Comparison of ENCODE assay signal across 1 cellular context in the genomic region with DNA sequence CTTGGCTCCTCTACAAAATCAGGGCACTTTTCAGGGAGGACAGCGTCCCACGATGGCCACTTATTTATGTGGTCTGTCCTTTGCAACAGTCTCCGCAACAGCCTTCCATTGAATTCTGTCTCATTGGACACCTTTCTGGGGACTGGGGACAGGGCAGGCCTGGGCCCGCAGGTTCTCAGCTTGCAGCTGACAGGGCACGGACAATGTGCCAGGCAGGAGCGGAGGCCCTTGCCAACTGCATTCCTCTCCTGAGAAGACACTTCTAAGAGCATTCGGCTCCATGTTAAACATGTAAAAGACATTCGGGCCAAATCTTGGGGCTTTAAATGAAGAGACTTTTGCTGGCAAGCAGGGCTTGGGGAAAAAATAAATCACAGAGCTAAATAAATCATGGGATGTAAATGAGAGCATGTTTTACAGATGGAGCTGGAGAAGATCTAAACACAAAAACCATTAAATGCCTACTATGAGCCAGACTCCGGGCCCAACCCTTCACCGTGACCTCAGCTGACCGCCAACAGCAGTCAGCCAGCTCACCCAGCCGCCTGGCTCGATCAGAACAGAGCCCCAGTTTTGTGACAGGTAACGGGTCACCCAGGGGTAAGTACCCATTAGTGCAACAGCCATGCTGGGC.
TF ChIP-seq lines count a peak whose summit lies in the region.

No MANE protein-coding gene starts in this region.

TF ChIP-seq in GM23338, 12 proteins besides CTCF, POLR2A, EP300 and RAD21 (continued from another document):
- TF ChIP-seq, protein P1, sequence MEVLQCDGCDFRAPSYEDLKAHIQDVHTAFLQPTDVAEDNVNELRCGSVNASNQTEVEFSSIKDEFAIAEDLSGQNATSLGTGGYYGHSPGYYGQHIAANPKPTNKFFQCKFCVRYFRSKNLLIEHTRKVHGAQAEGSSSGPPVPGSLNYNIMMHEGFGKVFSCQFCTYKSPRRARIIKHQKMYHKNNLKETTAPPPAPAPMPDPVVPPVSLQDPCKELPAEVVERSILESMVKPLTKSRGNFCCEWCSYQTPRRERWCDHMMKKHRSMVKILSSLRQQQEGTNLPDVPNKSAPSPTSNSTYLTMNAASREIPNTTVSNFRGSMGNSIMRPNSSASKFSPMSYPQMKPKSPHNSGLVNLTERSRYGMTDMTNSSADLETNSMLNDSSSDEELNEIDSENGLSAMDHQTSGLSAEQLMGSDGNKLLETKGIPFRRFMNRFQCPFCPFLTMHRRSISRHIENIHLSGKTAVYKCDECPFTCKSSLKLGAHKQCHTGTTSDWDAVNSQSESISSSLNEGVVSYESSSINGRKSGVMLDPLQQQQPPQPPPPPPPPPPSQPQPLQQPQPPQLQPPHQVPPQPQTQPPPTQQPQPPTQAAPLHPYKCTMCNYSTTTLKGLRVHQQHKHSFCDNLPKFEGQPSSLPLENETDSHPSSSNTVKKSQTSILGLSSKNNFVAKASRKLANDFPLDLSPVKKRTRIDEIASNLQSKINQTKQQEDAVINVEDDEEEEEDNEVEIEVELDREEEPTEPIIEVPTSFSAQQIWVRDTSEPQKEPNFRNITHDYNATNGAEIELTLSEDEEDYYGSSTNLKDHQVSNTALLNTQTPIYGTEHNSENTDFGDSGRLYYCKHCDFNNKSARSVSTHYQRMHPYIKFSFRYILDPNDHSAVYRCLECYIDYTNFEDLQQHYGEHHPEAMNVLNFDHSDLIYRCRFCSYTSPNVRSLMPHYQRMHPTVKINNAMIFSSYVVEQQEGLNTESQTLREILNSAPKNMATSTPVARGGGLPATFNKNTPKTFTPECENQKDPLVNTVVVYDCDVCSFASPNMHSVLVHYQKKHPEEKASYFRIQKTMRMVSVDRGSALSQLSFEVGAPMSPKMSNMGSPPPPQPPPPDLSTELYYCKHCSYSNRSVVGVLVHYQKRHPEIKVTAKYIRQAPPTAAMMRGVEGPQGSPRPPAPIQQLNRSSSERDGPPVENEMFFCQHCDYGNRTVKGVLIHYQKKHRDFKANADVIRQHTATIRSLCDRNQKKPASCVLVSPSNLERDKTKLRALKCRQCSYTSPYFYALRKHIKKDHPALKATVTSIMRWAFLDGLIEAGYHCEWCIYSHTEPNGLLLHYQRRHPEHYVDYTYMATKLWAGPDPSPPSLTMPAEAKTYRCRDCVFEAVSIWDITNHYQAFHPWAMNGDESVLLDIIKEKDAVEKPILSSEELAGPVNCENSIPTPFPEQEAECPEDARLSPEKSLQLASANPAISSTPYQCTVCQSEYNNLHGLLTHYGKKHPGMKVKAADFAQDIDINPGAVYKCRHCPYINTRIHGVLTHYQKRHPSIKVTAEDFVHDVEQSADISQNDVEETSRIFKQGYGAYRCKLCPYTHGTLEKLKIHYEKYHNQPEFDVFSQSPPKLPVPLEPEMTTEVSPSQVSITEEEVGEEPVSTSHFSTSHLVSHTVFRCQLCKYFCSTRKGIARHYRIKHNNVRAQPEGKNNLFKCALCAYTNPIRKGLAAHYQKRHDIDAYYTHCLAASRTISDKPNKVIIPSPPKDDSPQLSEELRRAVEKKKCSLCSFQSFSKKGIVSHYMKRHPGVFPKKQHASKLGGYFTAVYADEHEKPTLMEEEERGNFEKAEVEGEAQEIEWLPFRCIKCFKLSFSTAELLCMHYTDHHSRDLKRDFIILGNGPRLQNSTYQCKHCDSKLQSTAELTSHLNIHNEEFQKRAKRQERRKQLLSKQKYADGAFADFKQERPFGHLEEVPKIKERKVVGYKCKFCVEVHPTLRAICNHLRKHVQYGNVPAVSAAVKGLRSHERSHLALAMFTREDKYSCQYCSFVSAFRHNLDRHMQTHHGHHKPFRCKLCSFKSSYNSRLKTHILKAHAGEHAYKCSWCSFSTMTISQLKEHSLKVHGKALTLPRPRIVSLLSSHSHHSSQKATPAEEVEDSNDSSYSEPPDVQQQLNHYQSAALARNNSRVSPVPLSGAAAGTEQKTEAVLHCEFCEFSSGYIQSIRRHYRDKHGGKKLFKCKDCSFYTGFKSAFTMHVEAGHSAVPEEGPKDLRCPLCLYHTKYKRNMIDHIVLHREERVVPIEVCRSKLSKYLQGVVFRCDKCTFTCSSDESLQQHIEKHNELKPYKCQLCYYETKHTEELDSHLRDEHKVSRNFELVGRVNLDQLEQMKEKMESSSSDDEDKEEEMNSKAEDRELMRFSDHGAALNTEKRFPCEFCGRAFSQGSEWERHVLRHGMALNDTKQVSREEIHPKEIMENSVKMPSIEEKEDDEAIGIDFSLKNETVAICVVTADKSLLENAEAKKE (CRISPR knock-in tag; IDR thresholded peaks at IDR 0.05) = no peak
- TF ChIP-seq, protein P2, sequence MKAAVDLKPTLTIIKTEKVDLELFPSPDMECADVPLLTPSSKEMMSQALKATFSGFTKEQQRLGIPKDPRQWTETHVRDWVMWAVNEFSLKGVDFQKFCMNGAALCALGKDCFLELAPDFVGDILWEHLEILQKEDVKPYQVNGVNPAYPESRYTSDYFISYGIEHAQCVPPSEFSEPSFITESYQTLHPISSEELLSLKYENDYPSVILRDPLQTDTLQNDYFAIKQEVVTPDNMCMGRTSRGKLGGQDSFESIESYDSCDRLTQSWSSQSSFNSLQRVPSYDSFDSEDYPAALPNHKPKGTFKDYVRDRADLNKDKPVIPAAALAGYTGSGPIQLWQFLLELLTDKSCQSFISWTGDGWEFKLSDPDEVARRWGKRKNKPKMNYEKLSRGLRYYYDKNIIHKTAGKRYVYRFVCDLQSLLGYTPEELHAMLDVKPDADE (IDR thresholded peaks at IDR 0.05) = no peak
- TF ChIP-seq, protein P3, sequence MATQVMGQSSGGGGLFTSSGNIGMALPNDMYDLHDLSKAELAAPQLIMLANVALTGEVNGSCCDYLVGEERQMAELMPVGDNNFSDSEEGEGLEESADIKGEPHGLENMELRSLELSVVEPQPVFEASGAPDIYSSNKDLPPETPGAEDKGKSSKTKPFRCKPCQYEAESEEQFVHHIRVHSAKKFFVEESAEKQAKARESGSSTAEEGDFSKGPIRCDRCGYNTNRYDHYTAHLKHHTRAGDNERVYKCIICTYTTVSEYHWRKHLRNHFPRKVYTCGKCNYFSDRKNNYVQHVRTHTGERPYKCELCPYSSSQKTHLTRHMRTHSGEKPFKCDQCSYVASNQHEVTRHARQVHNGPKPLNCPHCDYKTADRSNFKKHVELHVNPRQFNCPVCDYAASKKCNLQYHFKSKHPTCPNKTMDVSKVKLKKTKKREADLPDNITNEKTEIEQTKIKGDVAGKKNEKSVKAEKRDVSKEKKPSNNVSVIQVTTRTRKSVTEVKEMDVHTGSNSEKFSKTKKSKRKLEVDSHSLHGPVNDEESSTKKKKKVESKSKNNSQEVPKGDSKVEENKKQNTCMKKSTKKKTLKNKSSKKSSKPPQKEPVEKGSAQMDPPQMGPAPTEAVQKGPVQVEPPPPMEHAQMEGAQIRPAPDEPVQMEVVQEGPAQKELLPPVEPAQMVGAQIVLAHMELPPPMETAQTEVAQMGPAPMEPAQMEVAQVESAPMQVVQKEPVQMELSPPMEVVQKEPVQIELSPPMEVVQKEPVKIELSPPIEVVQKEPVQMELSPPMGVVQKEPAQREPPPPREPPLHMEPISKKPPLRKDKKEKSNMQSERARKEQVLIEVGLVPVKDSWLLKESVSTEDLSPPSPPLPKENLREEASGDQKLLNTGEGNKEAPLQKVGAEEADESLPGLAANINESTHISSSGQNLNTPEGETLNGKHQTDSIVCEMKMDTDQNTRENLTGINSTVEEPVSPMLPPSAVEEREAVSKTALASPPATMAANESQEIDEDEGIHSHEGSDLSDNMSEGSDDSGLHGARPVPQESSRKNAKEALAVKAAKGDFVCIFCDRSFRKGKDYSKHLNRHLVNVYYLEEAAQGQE (IDR thresholded peaks at IDR 0.05; ENCODE audit: unreplicated experiment) = no peak
- no peak for TF ChIP-seq ZNF114 (CRISPR knock-in tag; IDR thresholded peaks at IDR 0.05)
- TF ChIP-seq EZH2phosphoT487 (IDR thresholded peaks at IDR 0.05; ENCODE audit: unreplicated experiment) = no peak
- TF ChIP-seq CREB1 (CRISPR knock-in tag; IDR thresholded peaks at IDR 0.05; ENCODE audit: low read depth) = no peak
- no peak for TF ChIP-seq EZH2 (IDR thresholded peaks at IDR 0.05; ENCODE audit: low read depth, unreplicated experiment)
- TF ChIP-seq ZNF331 (CRISPR knock-in tag; IDR thresholded peaks at IDR 0.05; ENCODE audit: low read depth) = no peak
TF ChIP-seq in GM23338: peak in this region for 0.
